In the genomic region with DNA sequence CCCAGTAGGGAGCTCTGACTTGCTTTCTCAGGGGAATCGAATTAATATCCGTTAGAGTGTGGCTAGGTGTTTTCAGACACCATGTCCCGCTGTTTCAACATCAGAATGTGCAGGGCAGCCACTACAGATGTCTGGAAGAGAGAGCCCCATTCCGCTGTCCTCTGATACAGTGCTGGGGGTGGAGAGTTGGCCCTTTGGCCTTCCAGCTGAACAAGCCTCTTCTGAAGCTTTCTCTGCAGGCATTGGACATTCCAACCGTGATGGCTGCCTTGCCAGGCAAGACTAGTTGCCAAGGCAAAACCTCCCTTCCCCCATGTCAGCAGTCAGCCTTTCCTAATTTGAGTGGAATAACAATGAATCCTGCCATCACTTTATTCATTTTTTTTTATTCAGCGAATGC, we compare ENCODE assay signal across 12 cellular contexts. TPM values are rescaled to one million over a fixed set of nuclear protein-coding genes. Genes with fewer than 3 reads are reported as not detected.
DNase-seq lines count a peak whose midpoint lies in the region; ATAC-seq, FAIRE-seq and TF ChIP-seq lines count a peak whose summit lies in the region.
"Had no signal": no experiment of that assay in that cellular context is flagged by ENCODE, and none has a peak within 500 bp of the region (broad histone marks: within the 10 kb centered on the region; RNA-seq: fewer than 3 reads in every experiment).

No MANE protein-coding gene starts in this region.

- H3K27ac ChIP-seq in BLaER1: no peak overlapping the region
- no peak overlapping the region for H3K27ac ChIP-seq in IMR-90 (ENCODE audit: insufficient read depth, low read length)
- H3K27ac ChIP-seq in K562 (ENCODE audit: extremely low read depth, low read depth, low read length): peak overlapping the region; percentile 83
- H3K27ac ChIP-seq in naive thymus-derived CD4-positive, alpha-beta T cell (ENCODE audit: low read depth, low read length): no peak overlapping the region

- H3K79me2 ChIP-seq in K562 (ENCODE audit: control insufficient read depth, insufficient read depth, low read length): peaks cover 33% of the 10 kb centered on the region

- H3K4me3 ChIP-seq in BLaER1 (no peak overlapping the region), IMR-90 (ENCODE audit: insufficient read depth, low read depth, low read length) (no peak overlapping the region), K562 (peak overlapping the region; percentile 58; the same call in 1 of the 2 replicates), lower leg skin (ENCODE audit: low read depth, poor library complexity, severe bottlenecking) (no peak overlapping the region)
- H3K4me3 ChIP-seq in naive thymus-derived CD4-positive, alpha-beta T cell (ENCODE audit: low read length): no peak overlapping the region

- H3K36me3 ChIP-seq in BLaER1 (peaks cover 2% of the 10 kb centered on the region), IMR-90 (ENCODE audit: control insufficient read depth, insufficient read depth, low read length) (peaks cover 6% of the 10 kb centered on the region), K562 (ENCODE audit: control insufficient read depth, insufficient read depth, low read length) (peaks cover 36% of the 10 kb centered on the region)
- H3K36me3 ChIP-seq in naive thymus-derived CD4-positive, alpha-beta T cell (ENCODE audit: control insufficient read depth in 2 of 3, insufficient read depth in 3 of 3, low read length in 3 of 3): peaks cover 0 to 1% (median 0%) of the 10 kb centered on the region in 3 experiments

- H3K4me2 ChIP-seq in BLaER1: peak overlapping the region; percentile 90
- H3K4me2 ChIP-seq in IMR-90 (ENCODE audit: low read depth, low read length): peak overlapping the region; percentile 82; the same call in 1 of the 2 replicates
- peak overlapping the region; percentile 79 for H3K4me2 ChIP-seq in K562 (ENCODE audit: insufficient read depth, low read length)

- no peak overlapping the region for H3K9ac ChIP-seq in BLaER1
- H3K9ac ChIP-seq in IMR-90 (ENCODE audit: low read depth, low read length): no peak overlapping the region
- peak overlapping the region; percentile 18 to 69; a peak in 3 of 4 replicates for H3K9ac ChIP-seq in K562 (ENCODE audit: insufficient read depth in 1 of 2, low read depth in 2 of 2, low read length in 2 of 2)

- TF ChIP-seq RAD21 in IMR-90 (IDR thresholded peaks at IDR 0.05; ENCODE audit: low read length): no peak
- no peak for TF ChIP-seq RAD21 in K562 (CRISPR knock-in tag; conservative IDR thresholded peaks at IDR 0.05 in 1 of 2, IDR thresholded peaks at IDR 0.05 in 1 of 2)

- WGBS in IMR-90 (ENCODE audit: extremely low coverage in 2 of 2, insufficient read length in 1 of 2), 2 experiments: 80% methylated on average over 1 of the region's 6 CpGs; no CpG with 5 or more reads in 1 of the 2 experiments
- 13% methylated on average over 6 of the region's 6 CpGs for whole genome bisulfite sequencing in K562 (ENCODE audit: insufficient coverage, low coverage, missing lambda C conversion rate)
- 85 to 86% methylated on average over 6 of the region's 6 CpGs for WGBS in lower leg skin, 2 donors

- peak overlapping the region in 4 of 9 donors; percentile 32 to 96 (median 70) for H3K27ac Mint-ChIP-seq in naive thymus-derived CD4-positive, alpha-beta T cell

- peaks cover 0 to 42% (median 22%) of the 10 kb centered on the region in 7 donors for H3K4me1 Mint-ChIP-seq in naive thymus-derived CD4-positive, alpha-beta T cell

- H2AFZ ChIP-seq in IMR-90 (replicated peaks; ENCODE audit: low read length, poor library complexity) (no peak overlapping the region), K562 (ENCODE audit: low read depth, low read length) (no peak overlapping the region)

- H3K4me1 ChIP-seq in BLaER1 (peaks cover 40% of the 10 kb centered on the region), IMR-90 (ENCODE audit: control insufficient read depth, insufficient read depth, low read length) (peaks cover 8% of the 10 kb centered on the region), K562 (replicated peaks in 1 of 2; ENCODE audit: control insufficient read depth in 2 of 2, insufficient read depth in 2 of 2, low read length in 2 of 2) (peaks cover 34 to 49% of the 10 kb centered on the region in 2 experiments)
- H3K4me1 ChIP-seq in naive thymus-derived CD4-positive, alpha-beta T cell (ENCODE audit: control insufficient read depth in 2 of 2, insufficient read depth in 2 of 2, low read length in 2 of 2): peaks cover 0 to 7% of the 10 kb centered on the region in 2 donors

- POLR2A ChIA-PET in IMR-90 (lab: Charles Lee; ENCODE audit: unreplicated experiment) (no interaction called here), K562 (lab: Yijun Ruan, JAX) (interaction anchor here (0.9 to 1.2 kb wide), 4 partner anchors 8 to 67 kb away, joined by 3 to 4 read pairs (median 3); no protein-coding TSS in a partner anchor)
- POLR2A ChIA-PET in naive thymus-derived CD4-positive, alpha-beta T cell (lab: Charles Lee): no interaction called here

- no peak overlapping the region for H3K56ac ChIP-seq in IMR-90 (ENCODE audit: extremely low read depth, insufficient read depth, low read length)

- 0 out of 2 replicates have a peak overlapping the region, but pooled peaks have one; percentile 43 for H3K14ac ChIP-seq in IMR-90 (replicated peaks; ENCODE audit: low read depth, low read length)

- in situ Hi-C loops in IMR-90 (cut with MboI; ENCODE audit: low sequenced_read_pairs): no loop called here
- in situ Hi-C loops in K562 (cut with MboI): loop anchor here (25.0 kb wide), 1 partner anchor 267 kb away; the partner anchor contains the start of gene MTHFS

- ATAC-seq in IMR-90 (ENCODE audit: low read depth): no peak
- no peak for ATAC-seq in K562
- no peak for ATAC-seq in naive thymus-derived CD4-positive, alpha-beta T cell
- ATAC-seq in GM18498 (IDR thresholded peaks at IDR 0.05; ENCODE audit: unreplicated experiment): no peak

- H3K36me3 Mint-ChIP-seq in naive thymus-derived CD4-positive, alpha-beta T cell: peaks cover 0 to 12% (median 0%) of the 10 kb centered on the region in 5 donors

- H3K18ac ChIP-seq in IMR-90 (ENCODE audit: low read depth, low read length): no peak overlapping the region

- H3K23ac ChIP-seq in IMR-90 (ENCODE audit: low read depth, low read length): 0 out of 2 replicates have a peak overlapping the region, but pooled peaks have one; percentile 17

- H3K9me3 Mint-ChIP-seq in naive thymus-derived CD4-positive, alpha-beta T cell: no peaks in the 10 kb centered on the region

- H3K4ac ChIP-seq in IMR-90 (ENCODE audit: low read depth, low read length): peak overlapping the region; percentile 8; the same call in 1 of the 2 replicates

- CTCF ChIA-PET in IMR-90 (lab: Yijun Ruan, JAX): no interaction called here
- CTCF ChIA-PET in K562 (lab: Yijun Ruan, JAX; ENCODE audit: low intra/inter-chr PET ratio): no interaction called here
- CTCF ChIA-PET in naive thymus-derived CD4-positive, alpha-beta T cell (lab: Charles Lee): no interaction called here

- no peak overlapping the region for H2BK20ac ChIP-seq in IMR-90 (ENCODE audit: low read depth, low read length)

- intact Hi-C loops in IMR-90 (cut with micrococcal nuclease) (no loop called here), K562 (cut with micrococcal nuclease) (loop anchor here (2.0 to 10.0 kb wide), 2 partner anchors 94 to 260 kb away; partner anchors contain the start of gene MTHFS), lower leg skin (cut with DNase I; ENCODE audit: low total_unique reads) (no loop called here)
- intact Hi-C loops in naive thymus-derived CD4-positive, alpha-beta T cell (cut with micrococcal nuclease): loop anchor here (5.0 kb wide), 2 partner anchors 1123 to 1168 kb away; partner anchors contain the start of gene STARD5 (in 1 of the 2)

- no peak overlapping the region for H2BK15ac ChIP-seq in IMR-90 (ENCODE audit: low read depth, low read length)

- peak overlapping the region in 9 of 10 donors; percentile 27 to 97 (median 71) for H3K4me3 Mint-ChIP-seq in naive thymus-derived CD4-positive, alpha-beta T cell

- H2AK5ac ChIP-seq in IMR-90 (ENCODE audit: low read depth, low read length): peak overlapping the region; percentile 32

- H4K91ac ChIP-seq in IMR-90 (ENCODE audit: insufficient read depth, low read depth, low read length): no peak overlapping the region

- H2BK5ac ChIP-seq in IMR-90 (ENCODE audit: low read depth, low read length, poor library complexity, severe bottlenecking): no peak overlapping the region

- peaks cover 8% of the 10 kb centered on the region for H3K9me1 ChIP-seq in IMR-90 (ENCODE audit: insufficient read depth, low read length)
- no peaks in the 10 kb centered on the region for H3K9me1 ChIP-seq in K562 (ENCODE audit: control insufficient read depth, insufficient read depth, low read length)

- H3K9me3 ChIP-seq in BLaER1 (no peaks in the 10 kb centered on the region), IMR-90 (ENCODE audit: control insufficient read depth, insufficient read depth, low read length) (no peaks in the 10 kb centered on the region), K562 (replicated peaks; ENCODE audit: control insufficient read depth, insufficient read depth, low read depth, low read length) (no peaks in the 10 kb centered on the region)
- H3K9me3 ChIP-seq in naive thymus-derived CD4-positive, alpha-beta T cell (ENCODE audit: control insufficient read depth in 2 of 3, low read length in 3 of 3): no peaks in the 10 kb centered on the region

- H2AK9ac ChIP-seq in IMR-90 (replicated peaks; ENCODE audit: low read depth, low read length, poor library complexity): peak overlapping the region; percentile 53

- no peak for TF ChIP-seq CTCF in IMR-90 (conservative IDR thresholded peaks at IDR 0.05; ENCODE audit: low read depth, low read length)
- no peak for TF ChIP-seq CTCF in K562 (IDR thresholded peaks at IDR 0.05 in 2 of 3, conservative IDR thresholded peaks at IDR 0.05 in 1 of 3; ENCODE audit: insufficient read depth in 2 of 3, low read depth in 1 of 3, low read length in 3 of 3)
- TF ChIP-seq CTCF in lower leg skin (IDR thresholded peaks at IDR 0.05): no peak

- H4K8ac ChIP-seq in IMR-90 (ENCODE audit: low read depth in 2 of 2, low read length in 2 of 2): 0 out of 4 replicates have a peak overlapping the region, but pooled peaks of 1 of the 2 experiments have one; percentile 68

- dilution Hi-C loops in IMR-90 (cut with HindIII; ENCODE audit: low sequenced_read_pairs, unreplicated experiment): no loop called here

- BruUV-seq in IMR-90 (replicated peaks; lab: Mats Ljungman, UMichigan) (no TSS peak), K562 (replicated peaks; lab: Mats Ljungman, UMichigan) (no TSS peak)

- H4K20me1 ChIP-seq in BLaER1 (no peaks in the 10 kb centered on the region), IMR-90 (ENCODE audit: insufficient read depth, low read length) (no peaks in the 10 kb centered on the region), K562 (replicated peaks; ENCODE audit: control insufficient read depth, insufficient read depth, low read length) (no peaks in the 10 kb centered on the region)

- H3K27me3 ChIP-seq in BLaER1 (no peaks in the 10 kb centered on the region), IMR-90 (ENCODE audit: control insufficient read depth, insufficient read depth, low read length) (no peaks in the 10 kb centered on the region), K562 (ENCODE audit: control insufficient read depth in 2 of 2, insufficient read depth in 2 of 2, low read length in 2 of 2) (no peaks in the 10 kb centered on the region)
- no peaks in the 10 kb centered on the region for H3K27me3 ChIP-seq in naive thymus-derived CD4-positive, alpha-beta T cell (ENCODE audit: control insufficient read depth in 2 of 2, insufficient read depth in 2 of 2, low read length in 2 of 2)

- peaks cover 0 to 11% (median 0%) of the 10 kb centered on the region in 5 donors for H3K27me3 Mint-ChIP-seq in naive thymus-derived CD4-positive, alpha-beta T cell

- no peak overlapping the region for H4K5ac ChIP-seq in IMR-90 (ENCODE audit: low read depth, low read length)

- DNase-seq in IMR-90 (peak; percentile 15), K562 (ENCODE audit: extremely low read depth in 1 of 4, low spot score in 3 of 4) (peak in 1 of 4 experiments; percentile 33), lower leg skin (ENCODE audit: low spot score in 2 of 2) (no peak), NCI-H187 treated with DMSO at 0.1 percent for 48 hours (lab: John Stamatoyannopoulos, UW) (no peak), NCI-H1092 (lab: John Stamatoyannopoulos, UW) (no peak)
- no peak for DNase-seq in naive thymus-derived CD4-positive, alpha-beta T cell
- DNase-seq: activated T-cell treated with anti-CD3 and anti-CD28 coated beads, Interleukin-2, amount 50 U/mL, for 1 hour; NCI-H2171; SHP77 treated with DMSO at 0.1 percent for 48 hours had no signal

- no peak for FAIRE-seq in K562 (lab: Jason Lieb, UNC)
- FAIRE-seq: D721Med had no signal

- H2BK120ac ChIP-seq in IMR-90 (ENCODE audit: low read depth, low read length): no peak overlapping the region

- TF ChIP-seq EP300 in K562 (IDR thresholded peaks at IDR 0.05; ENCODE audit: low read length): no peak

- H3K79me1 ChIP-seq in IMR-90 (ENCODE audit: low read depth in 1 of 2, low read length in 2 of 2): peaks cover 17 to 40% of the 10 kb centered on the region in 2 experiments

- no peak for TF ChIP-seq POLR2A in IMR-90 (IDR thresholded peaks at IDR 0.05; ENCODE audit: low read depth, low read length)
- no peak for TF ChIP-seq POLR2A in K562 (conservative IDR thresholded peaks at IDR 0.05)
- no peak for TF ChIP-seq POLR2A in lower leg skin (IDR thresholded peaks at IDR 0.05)

RNA-seq across cellular contexts. Expression of gene FAH, which starts 1.5 kb away (rescaled TPM):
- total RNA-seq in IMR-90 (2012; rRNA removed) (36.9 and 48.6 TPM in 2 replicates), K562 (2014; rRNA removed) (89.0 and 100 TPM in 2 replicates), K562 (2014; rRNA removed; fragmentation: Illumina TruSeq; extraction: Trizol) (51.1 and 66.8 TPM in 2 replicates), K562 (2015; rRNA removed; fragmentation: Illumina TruSeq; extraction: Trizol) (103 and 107 TPM in 2 replicates), K562 (2021) (117 and 121 TPM in 2 replicates), lower leg skin (10 to 100 TPM in 3 of 4 donors, 1 to 10 TPM in 1; 9.8 to 19.9 (median 11.8) TPM)
- polyA plus RNA-seq in IMR-90 (2012; rRNA removed) (43.1 and 50.6 TPM in 2 replicates), K562 (2011; rRNA removed) (64.8 and 69.7 TPM in 2 replicates), K562 (2014; fragmentation: Illumina TruSeq; extraction: Trizol) (122 and 129 TPM in 2 replicates), K562 (2014; fragmentation: Nextera tagmentation; extraction: Ambion mirVana) (100 to 1,000 TPM; 302 to 310 TPM), K562 (2014; rRNA removed) (80.7 and 95.4 TPM in 2 replicates)
- polyA plus RNA-seq in IMR-90 (2012; cell fraction: cytosol; rRNA removed): 45.3 and 59.7 TPM in 2 replicates
- polyA plus RNA-seq in IMR-90 (2012; cell fraction: nucleus; rRNA removed; ENCODE audit: low replicate concordance): 75.0 and 78.4 TPM in 2 replicates
- total RNA-seq in K562 (2011; cell fraction: chromatin; rRNA removed; ENCODE audit: low replicate concordance): 56.0 and 108 TPM in 2 replicates
- 63.9 and 67.4 TPM in 2 replicates for total RNA-seq in K562 (2011; cell fraction: nucleolus; rRNA removed)
- total RNA-seq in K562 (2011; cell fraction: nucleoplasm; rRNA removed): 79.6 and 83.7 TPM in 2 replicates
- 77.3 and 116 TPM in 2 replicates for polyA plus RNA-seq in K562 (2011; cell fraction: cytosol; rRNA removed)
- polyA plus RNA-seq in K562 (2011; cell fraction: nucleus; rRNA removed): 114 and 173 TPM in 2 replicates
- 158 and 187 TPM in 2 replicates for polyA plus RNA-seq in K562 (2012)
- 80.7 and 150 TPM in 2 replicates for polyA minus RNA-seq in K562 (2011; rRNA and poly(A)+ RNA removed)
- polyA minus RNA-seq in K562 (2011; cell fraction: cytosol; rRNA and poly(A)+ RNA removed): 62.9 and 87.4 TPM in 2 replicates
- polyA minus RNA-seq in K562 (2011; cell fraction: nucleus; rRNA and poly(A)+ RNA removed): 44.5 and 46.4 TPM in 2 replicates
- total RNA-seq in naive thymus-derived CD4-positive, alpha-beta T cell: 10 to 100 TPM in 2 of 5 experiments, 1 to 10 TPM in 3; 4.8 to 58.3 (median 8.1) TPM
- polyA plus RNA-seq in naive thymus-derived CD4-positive, alpha-beta T cell: 1 to 10 TPM; 4.8 to 5.7 TPM

Comparison
In these comparisons a context has a peak if more than half of its experiments do, and no peak if none do; other contexts are left out.
1. H3K9ac ChIP-seq: peak in K562 (2 of 2); none in BLaER1 (single experiment) and IMR-90 (single experiment).
2. intact Hi-C loops: an anchor here in K562 (2.0 to 10.0 kb wide) and naive thymus-derived CD4-positive, alpha-beta T cell (5.0 kb wide); none called in IMR-90 and lower leg skin.
3. Peak in every context shown above with its lines, with median percentiles within 50 percentile points of each other: H3K4me2 ChIP-seq.